In the genomic region with DNA sequence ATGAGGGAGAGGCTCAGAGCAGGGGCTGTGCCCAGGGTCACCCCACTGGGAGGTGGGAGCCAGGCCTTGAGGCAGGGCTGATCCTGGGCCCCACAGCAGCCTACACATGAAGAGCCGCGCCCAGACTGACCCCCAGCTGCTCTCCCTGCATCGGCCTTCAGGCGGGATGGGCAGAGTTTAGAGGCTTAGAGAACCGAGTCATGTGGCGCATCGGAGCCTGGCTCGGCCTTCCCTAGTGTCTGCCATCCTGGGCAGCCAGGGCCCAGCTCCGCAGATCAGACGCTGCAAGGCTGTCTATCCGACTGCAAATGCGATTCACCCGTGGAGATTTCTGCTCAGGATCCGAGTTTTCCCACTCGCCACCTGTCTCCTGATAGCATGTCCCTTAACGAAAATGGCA, we compare ENCODE assay signal across 10 cellular contexts. TPM values are rescaled to one million over a fixed set of nuclear protein-coding genes. Genes with fewer than 3 reads are reported as not detected.
DNase-seq lines count a peak whose midpoint lies in the region; ATAC-seq and TF ChIP-seq lines count a peak whose summit lies in the region.
"Not testable (repeated sequence)": the region's sequence is repeated elsewhere in the genome, so short reads cannot be mapped to it uniquely, and the experiment has no call there.
"Had no signal": no experiment of that assay in that cellular context is flagged by ENCODE, and none has a peak within 500 bp of the region (broad histone marks: within the 10 kb centered on the region; RNA-seq: fewer than 3 reads in every experiment).

No MANE protein-coding gene starts in this region.

- H4K20me1 ChIP-seq in GM23338 (replicated peaks; ENCODE audit: insufficient read depth), result not testable (repeated sequence)

- not testable (repeated sequence) for TF ChIP-seq EP300 in sigmoid colon (IDR thresholded peaks at IDR 0.05)

- TF ChIP-seq CTCF in GM23338 (conservative IDR thresholded peaks at IDR 0.05; ENCODE audit: low read depth in 2 of 2); RWPE2 (IDR thresholded peaks at IDR 0.05; ENCODE audit: poor library complexity, severe bottlenecking); lung (IDR thresholded peaks at IDR 0.05; ENCODE audit: control extremely low read depth, extremely low read depth); sigmoid colon (IDR thresholded peaks at IDR 0.05): not testable (repeated sequence)

- not testable (repeated sequence) for H3K9me3 Mint-ChIP-seq in GM23338; activated T-helper 2 cell treated with anti-CD3 and anti-CD28 coated beads, Interferon-gamma antibody, Interleukin-2, Interleukin-4, amounts not matched to agents 10 μg/mL and 5 μg/mL and 100 μg/mL, durations not matched to agents 14 hours and 24 hours and 36 hours

- not testable (repeated sequence) for H3K27ac Mint-ChIP-seq in GM23338; activated T-helper 2 cell treated with anti-CD3 and anti-CD28 coated beads, Interferon-gamma antibody, Interleukin-2, Interleukin-4, amounts not matched to agents 10 μg/mL and 5 μg/mL and 100 μg/mL, durations not matched to agents 14 hours and 24 hours and 36 hours

- not testable (repeated sequence) for H3K36me3 ChIP-seq in GM23338 (ENCODE audit: insufficient read depth); RWPE2 (ENCODE audit: low read depth)
- H3K36me3 ChIP-seq in lung (ENCODE audit: control insufficient read depth in 2 of 2, insufficient read depth in 2 of 2, low read length in 2 of 2) (peaks cover 0 to 27% of the 10 kb centered on the region in 2 donors), sigmoid colon (peaks cover 0 to 27% (median 9%) of the 10 kb centered on the region in 4 donors)

- DNase-seq in GM23338 (ENCODE audit: low spot score) (peak; percentile 0), RWPE2 (ENCODE audit: low spot score) (peak; percentile 29), cerebellum (ENCODE audit: low spot score) (peak; percentile 30), left ventricle myocardium superior (peak; percentile 19), lung (ENCODE audit: low spot score) (peak; percentile 25), sigmoid colon (peak; percentile 40)
- peak; percentile 3 for DNase-seq in activated T-helper 2 cell treated with anti-CD3 and anti-CD28 coated beads, Interferon-gamma antibody, Interleukin-2, Interleukin-4, amounts not matched to agents 10 μg/mL and 5 μg/mL and 100 μg/mL, durations not matched to agents 14 hours and 24 hours and 36 hours (ENCODE audit: low spot score)

- not testable (repeated sequence) for H3K4me2 ChIP-seq in GM23338

- not testable (repeated sequence) for H3K36me3 Mint-ChIP-seq in GM23338 (ENCODE audit: low read depth); activated T-helper 2 cell treated with anti-CD3 and anti-CD28 coated beads, Interferon-gamma antibody, Interleukin-2, Interleukin-4, amounts not matched to agents 10 μg/mL and 5 μg/mL and 100 μg/mL, durations not matched to agents 14 hours and 24 hours and 36 hours (ENCODE audit: low read depth)

- TF ChIP-seq POLR2A in sigmoid colon (IDR thresholded peaks at IDR 0.05), result not testable (repeated sequence)

- H3K4me1 Mint-ChIP-seq in GM23338; activated T-helper 2 cell treated with anti-CD3 and anti-CD28 coated beads, Interferon-gamma antibody, Interleukin-2, Interleukin-4, amounts not matched to agents 10 μg/mL and 5 μg/mL and 100 μg/mL, durations not matched to agents 14 hours and 24 hours and 36 hours (ENCODE audit: low read depth): not testable (repeated sequence)

- not testable (repeated sequence) for H2AFZ ChIP-seq in GM23338

- WGBS in lung, 2 donors, result 92 to 95% methylated on average over 15 to 16 of the region's 16 CpGs
- WGBS in sigmoid colon, 2 donors, result 91 to 93% methylated on average over 16 of the region's 16 CpGs

- not testable (repeated sequence) for H3K27me3 Mint-ChIP-seq in GM23338 (ENCODE audit: insufficient read depth, low read depth, poor library complexity); activated T-helper 2 cell treated with anti-CD3 and anti-CD28 coated beads, Interferon-gamma antibody, Interleukin-2, Interleukin-4, amounts not matched to agents 10 μg/mL and 5 μg/mL and 100 μg/mL, durations not matched to agents 14 hours and 24 hours and 36 hours (ENCODE audit: low read depth)

- not testable (repeated sequence) for ATAC-seq in GM23338; RWPE2 (ENCODE audit: low read depth); left ventricle myocardium superior; lung (ENCODE audit: insufficient read depth, low FRiP score)

- H3K9me2 ChIP-seq in GM23338 (ENCODE audit: insufficient read depth), result not testable (repeated sequence)

- H3K4me3 Mint-ChIP-seq in GM23338; activated T-helper 2 cell treated with anti-CD3 and anti-CD28 coated beads, Interferon-gamma antibody, Interleukin-2, Interleukin-4, amounts not matched to agents 10 μg/mL and 5 μg/mL and 100 μg/mL, durations not matched to agents 14 hours and 24 hours and 36 hours (ENCODE audit: low read depth): not testable (repeated sequence)

- H3F3A ChIP-seq in GM23338 (replicated peaks; ENCODE audit: low read depth), result not testable (repeated sequence)

- intact Hi-C loops in activated T-helper 2 cell treated with anti-CD3 and anti-CD28 coated beads, Interferon-gamma antibody, Interleukin-2, Interleukin-4, amounts not matched to agents 10 μg/mL and 5 μg/mL and 100 μg/mL, durations not matched to agents 14 hours and 24 hours and 36 hours (cut with micrococcal nuclease); left ventricle myocardium superior (cut with micrococcal nuclease): not testable (repeated sequence)
- intact Hi-C loops in sigmoid colon (cut with DNase I), result loop anchor here (10.0 kb wide), 1 partner anchor 492 kb away; no protein-coding TSS in a partner anchor

- H3K4me1 ChIP-seq in GM23338 (ENCODE audit: insufficient read depth); RWPE2 (ENCODE audit: insufficient read depth, poor library complexity, severe bottlenecking); lung (ENCODE audit: control insufficient read depth in 2 of 2, insufficient read depth in 2 of 2, low read length in 2 of 2); sigmoid colon: not testable (repeated sequence)

- H3K9me3 ChIP-seq in RWPE2 (ENCODE audit: severe bottlenecking); lung (ENCODE audit: control insufficient read depth in 2 of 2, insufficient read depth in 1 of 2, low read length in 1 of 2); sigmoid colon: not testable (repeated sequence)

- H3K4me3 ChIP-seq in GM23338; RWPE2 (ENCODE audit: severe bottlenecking); lung; sigmoid colon: not testable (repeated sequence)

- not testable (repeated sequence) for H3K79me2 ChIP-seq in GM23338 (replicated peaks; ENCODE audit: insufficient read depth)

- not testable (repeated sequence) for H3K27ac ChIP-seq in GM23338 (ENCODE audit: low read depth); RWPE2 (ENCODE audit: poor library complexity, severe bottlenecking); lung (ENCODE audit: low read depth in 1 of 2, low read length in 1 of 2); sigmoid colon

- not testable (repeated sequence) for H3K27me3 ChIP-seq in GM23338 (ENCODE audit: insufficient read depth); RWPE2 (ENCODE audit: insufficient read depth, poor library complexity, severe bottlenecking); lung (ENCODE audit: control insufficient read depth, insufficient read depth); sigmoid colon

RNA-seq across cellular contexts. Expression of a gene that starts 7.5 kb away (rescaled TPM):
- 3.0 and 5.2 TPM in 2 replicates for total RNA-seq in GM23338 (2014; rRNA removed; shearing (Covaris generic))
- polyA plus RNA-seq in GM23338 (2016; fragmentation: Nextera tagmentation; extraction: Ambion mirVana) (3.3 and 3.8 TPM in 2 replicates), lung (10 to 100 TPM in 1 of 2 donors, 1 to 10 TPM in 1; 4.7 to 24.3 TPM), sigmoid colon (1 to 10 TPM in 1 of 3 donors, under 1 TPM in 1, not detected in 1; 0.92 to 1.9 TPM)
- 1.0 and 1.2 TPM in 2 replicates for total RNA-seq in activated T-helper 2 cell treated with anti-CD3 and anti-CD28 coated beads, Interferon-gamma antibody, Interleukin-2, Interleukin-4, amounts not matched to agents 10 μg/mL and 5 μg/mL and 100 μg/mL, durations not matched to agents 14 hours and 24 hours and 36 hours
- total RNA-seq in cerebellum (2.1 TPM), left ventricle myocardium superior (2.2 TPM), lung (10 to 100 TPM in 1 of 2 donors, 1 to 10 TPM in 1; 3.6 to 12.4 TPM), sigmoid colon (1 to 10 TPM in 1 of 4 donors, under 1 TPM in 3; 0.27 to 3.9 (median 0.77) TPM)
- total RNA-seq: H4, HT1080 had no signal

RNA-seq across cellular contexts. Expression of a gene that starts 40.3 kb away (rescaled TPM):
- not detected in 2 replicates for total RNA-seq in GM23338 (2014; rRNA removed; shearing (Covaris generic))
- polyA plus RNA-seq in GM23338 (2016; fragmentation: Nextera tagmentation; extraction: Ambion mirVana), result 0.55 and 1.1 TPM in 2 replicates
- 0.14 and 0.30 TPM in 2 replicates for total RNA-seq in activated T-helper 2 cell treated with anti-CD3 and anti-CD28 coated beads, Interferon-gamma antibody, Interleukin-2, Interleukin-4, amounts not matched to agents 10 μg/mL and 5 μg/mL and 100 μg/mL, durations not matched to agents 14 hours and 24 hours and 36 hours
- 0.27 TPM for total RNA-seq in cerebellum
- total RNA-seq in left ventricle myocardium superior, result not detected
- total RNA-seq in lung, result under 1 TPM in 1 of 2 donors, not detected in 1; 0.28 TPM
- polyA plus RNA-seq in lung, result under 1 TPM; 0.14 to 0.18 TPM
- 1 to 10 TPM in 1 of 4 donors, under 1 TPM in 1, not detected in 2; 0.16 to 2.5 TPM for total RNA-seq in sigmoid colon
- under 1 TPM in 2 of 3 donors, not detected in 1; 0.06 to 0.60 TPM for polyA plus RNA-seq in sigmoid colon
- total RNA-seq: A172, H4, HT1080 had no signal

RNA-seq across cellular contexts. Expression of a gene that starts 41.3 kb away (rescaled TPM):
- 72.8 and 77.9 TPM in 2 replicates for total RNA-seq in GM23338 (2014; rRNA removed; shearing (Covaris generic))
- polyA plus RNA-seq in GM23338 (2016; fragmentation: Nextera tagmentation; extraction: Ambion mirVana) (29.7 and 36.1 TPM in 2 replicates), lung (10 to 100 TPM; 39.5 to 44.2 TPM), sigmoid colon (10 to 100 TPM; 23.4 to 71.9 (median 37.9) TPM)
- total RNA-seq in activated T-helper 2 cell treated with anti-CD3 and anti-CD28 coated beads, Interferon-gamma antibody, Interleukin-2, Interleukin-4, amounts not matched to agents 10 μg/mL and 5 μg/mL and 100 μg/mL, durations not matched to agents 14 hours and 24 hours and 36 hours, result 24.7 and 26.3 TPM in 2 replicates
- total RNA-seq in cerebellum (6.5 TPM), left ventricle myocardium superior (9.3 TPM), lung (10 to 100 TPM; 18.5 to 55.3 TPM), sigmoid colon (10 to 100 TPM; 11.1 to 29.9 (median 17.0) TPM)
